In the genomic region with DNA sequence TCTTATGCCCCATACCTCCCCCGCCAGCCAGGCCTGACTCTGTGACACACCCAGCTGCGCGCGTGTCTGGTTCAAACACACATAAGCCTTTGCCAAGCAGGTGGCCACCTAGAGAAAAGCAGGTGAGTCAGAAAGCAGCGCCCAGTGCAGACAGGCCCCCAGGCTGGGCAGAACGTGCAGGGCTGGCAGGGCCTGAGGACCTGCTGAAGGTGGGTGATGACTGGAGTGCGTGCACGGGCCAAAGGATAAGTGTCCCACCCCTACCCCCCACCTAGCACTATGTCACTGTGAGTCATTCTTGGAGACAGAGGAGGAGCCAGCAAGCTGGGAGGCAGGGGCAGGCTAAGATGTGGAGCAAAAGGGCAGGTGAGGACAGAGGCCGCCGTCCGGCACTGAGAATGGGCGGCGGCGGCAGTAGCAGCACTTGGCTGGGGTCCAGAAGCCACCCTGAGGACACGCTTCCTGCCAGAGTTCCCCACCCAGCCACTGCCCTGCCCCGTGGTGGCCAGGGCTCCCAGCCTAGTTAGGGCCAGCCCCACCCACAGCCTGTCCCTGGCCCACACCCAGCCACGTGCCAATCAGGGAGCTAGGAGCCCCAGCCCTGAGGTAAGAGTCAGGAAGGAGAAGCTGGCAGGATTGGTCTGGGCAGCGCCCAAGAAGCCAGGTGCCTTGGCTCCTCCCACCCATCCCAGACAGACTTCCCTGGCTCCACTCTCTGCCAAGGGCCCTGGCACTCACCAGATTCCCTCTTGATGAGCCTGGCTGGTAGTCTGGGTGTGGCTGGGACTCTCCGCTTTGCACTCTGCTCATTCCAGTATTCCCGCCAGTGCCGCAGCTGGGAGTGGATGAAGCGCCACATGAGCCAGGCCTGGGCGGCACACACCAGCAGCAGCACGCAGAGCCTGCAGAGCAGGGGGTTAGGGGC, we compare ENCODE assay signal across 1 cellular context.
TF ChIP-seq lines count a peak whose summit lies in the region.

No MANE protein-coding gene starts in this region.

TF ChIP-seq in HEK293, 187 proteins besides CTCF, POLR2A, EP300 and RAD21 (continued from another document and continues in another):
- TF ChIP-seq, protein P1, sequence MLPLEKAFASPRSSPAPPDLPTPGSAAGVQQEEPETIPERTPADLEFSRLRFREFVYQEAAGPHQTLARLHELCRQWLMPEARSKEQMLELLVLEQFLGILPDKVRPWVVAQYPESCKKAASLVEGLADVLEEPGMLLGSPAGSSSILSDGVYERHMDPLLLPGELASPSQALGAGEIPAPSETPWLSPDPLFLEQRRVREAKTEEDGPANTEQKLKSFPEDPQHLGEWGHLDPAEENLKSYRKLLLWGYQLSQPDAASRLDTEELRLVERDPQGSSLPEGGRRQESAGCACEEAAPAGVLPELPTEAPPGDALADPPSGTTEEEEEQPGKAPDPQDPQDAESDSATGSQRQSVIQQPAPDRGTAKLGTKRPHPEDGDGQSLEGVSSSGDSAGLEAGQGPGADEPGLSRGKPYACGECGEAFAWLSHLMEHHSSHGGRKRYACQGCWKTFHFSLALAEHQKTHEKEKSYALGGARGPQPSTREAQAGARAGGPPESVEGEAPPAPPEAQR (tag by site-specific recombination; IDR thresholded peaks at IDR 0.05) = no peak
- TF ChIP-seq, protein P2, sequence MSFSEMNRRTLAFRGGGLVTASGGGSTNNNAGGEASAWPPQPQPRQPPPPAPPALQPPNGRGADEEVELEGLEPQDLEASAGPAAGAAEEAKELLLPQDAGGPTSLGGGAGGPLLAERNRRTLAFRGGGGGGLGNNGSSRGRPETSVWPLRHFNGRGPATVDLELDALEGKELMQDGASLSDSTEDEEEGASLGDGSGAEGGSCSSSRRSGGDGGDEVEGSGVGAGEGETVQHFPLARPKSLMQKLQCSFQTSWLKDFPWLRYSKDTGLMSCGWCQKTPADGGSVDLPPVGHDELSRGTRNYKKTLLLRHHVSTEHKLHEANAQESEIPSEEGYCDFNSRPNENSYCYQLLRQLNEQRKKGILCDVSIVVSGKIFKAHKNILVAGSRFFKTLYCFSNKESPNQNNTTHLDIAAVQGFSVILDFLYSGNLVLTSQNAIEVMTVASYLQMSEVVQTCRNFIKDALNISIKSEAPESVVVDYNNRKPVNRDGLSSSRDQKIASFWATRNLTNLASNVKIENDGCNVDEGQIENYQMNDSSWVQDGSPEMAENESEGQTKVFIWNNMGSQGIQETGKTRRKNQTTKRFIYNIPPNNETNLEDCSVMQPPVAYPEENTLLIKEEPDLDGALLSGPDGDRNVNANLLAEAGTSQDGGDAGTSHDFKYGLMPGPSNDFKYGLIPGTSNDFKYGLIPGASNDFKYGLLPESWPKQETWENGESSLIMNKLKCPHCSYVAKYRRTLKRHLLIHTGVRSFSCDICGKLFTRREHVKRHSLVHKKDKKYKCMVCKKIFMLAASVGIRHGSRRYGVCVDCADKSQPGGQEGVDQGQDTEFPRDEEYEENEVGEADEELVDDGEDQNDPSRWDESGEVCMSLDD (tag by site-specific recombination; IDR thresholded peaks at IDR 0.05) = peak; percentile 49; the same call in 1 of the 2 replicates
- TF ChIP-seq, protein P3, sequence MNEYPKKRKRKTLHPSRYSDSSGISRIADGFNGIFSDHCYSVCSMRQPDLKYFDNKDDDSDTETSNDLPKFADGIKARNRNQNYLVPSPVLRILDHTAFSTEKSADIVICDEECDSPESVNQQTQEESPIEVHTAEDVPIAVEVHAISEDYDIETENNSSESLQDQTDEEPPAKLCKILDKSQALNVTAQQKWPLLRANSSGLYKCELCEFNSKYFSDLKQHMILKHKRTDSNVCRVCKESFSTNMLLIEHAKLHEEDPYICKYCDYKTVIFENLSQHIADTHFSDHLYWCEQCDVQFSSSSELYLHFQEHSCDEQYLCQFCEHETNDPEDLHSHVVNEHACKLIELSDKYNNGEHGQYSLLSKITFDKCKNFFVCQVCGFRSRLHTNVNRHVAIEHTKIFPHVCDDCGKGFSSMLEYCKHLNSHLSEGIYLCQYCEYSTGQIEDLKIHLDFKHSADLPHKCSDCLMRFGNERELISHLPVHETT (tag by site-specific recombination; IDR thresholded peaks at IDR 0.05) = peak; percentile 71; the same call in 1 of the 2 replicates
- TF ChIP-seq, protein P4, sequence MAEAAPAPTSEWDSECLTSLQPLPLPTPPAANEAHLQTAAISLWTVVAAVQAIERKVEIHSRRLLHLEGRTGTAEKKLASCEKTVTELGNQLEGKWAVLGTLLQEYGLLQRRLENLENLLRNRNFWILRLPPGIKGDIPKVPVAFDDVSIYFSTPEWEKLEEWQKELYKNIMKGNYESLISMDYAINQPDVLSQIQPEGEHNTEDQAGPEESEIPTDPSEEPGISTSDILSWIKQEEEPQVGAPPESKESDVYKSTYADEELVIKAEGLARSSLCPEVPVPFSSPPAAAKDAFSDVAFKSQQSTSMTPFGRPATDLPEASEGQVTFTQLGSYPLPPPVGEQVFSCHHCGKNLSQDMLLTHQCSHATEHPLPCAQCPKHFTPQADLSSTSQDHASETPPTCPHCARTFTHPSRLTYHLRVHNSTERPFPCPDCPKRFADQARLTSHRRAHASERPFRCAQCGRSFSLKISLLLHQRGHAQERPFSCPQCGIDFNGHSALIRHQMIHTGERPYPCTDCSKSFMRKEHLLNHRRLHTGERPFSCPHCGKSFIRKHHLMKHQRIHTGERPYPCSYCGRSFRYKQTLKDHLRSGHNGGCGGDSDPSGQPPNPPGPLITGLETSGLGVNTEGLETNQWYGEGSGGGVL (tag by site-specific recombination; IDR thresholded peaks at IDR 0.05) = peak; percentile 94
- TF ChIP-seq, protein P5, sequence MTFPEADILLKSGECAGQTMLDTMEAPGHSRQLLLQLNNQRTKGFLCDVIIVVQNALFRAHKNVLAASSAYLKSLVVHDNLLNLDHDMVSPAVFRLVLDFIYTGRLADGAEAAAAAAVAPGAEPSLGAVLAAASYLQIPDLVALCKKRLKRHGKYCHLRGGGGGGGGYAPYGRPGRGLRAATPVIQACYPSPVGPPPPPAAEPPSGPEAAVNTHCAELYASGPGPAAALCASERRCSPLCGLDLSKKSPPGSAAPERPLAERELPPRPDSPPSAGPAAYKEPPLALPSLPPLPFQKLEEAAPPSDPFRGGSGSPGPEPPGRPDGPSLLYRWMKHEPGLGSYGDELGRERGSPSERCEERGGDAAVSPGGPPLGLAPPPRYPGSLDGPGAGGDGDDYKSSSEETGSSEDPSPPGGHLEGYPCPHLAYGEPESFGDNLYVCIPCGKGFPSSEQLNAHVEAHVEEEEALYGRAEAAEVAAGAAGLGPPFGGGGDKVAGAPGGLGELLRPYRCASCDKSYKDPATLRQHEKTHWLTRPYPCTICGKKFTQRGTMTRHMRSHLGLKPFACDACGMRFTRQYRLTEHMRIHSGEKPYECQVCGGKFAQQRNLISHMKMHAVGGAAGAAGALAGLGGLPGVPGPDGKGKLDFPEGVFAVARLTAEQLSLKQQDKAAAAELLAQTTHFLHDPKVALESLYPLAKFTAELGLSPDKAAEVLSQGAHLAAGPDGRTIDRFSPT (tag by site-specific recombination; IDR thresholded peaks at IDR 0.05) = peak; percentile 95
- TF ChIP-seq ZNF114 (tag by site-specific recombination; IDR thresholded peaks at IDR 0.05) (no peak), TRIM28 (IDR thresholded peaks at IDR 0.05; ENCODE audit: borderline replicate concordance, low read length) (no peak), YY1 (tag by site-specific recombination; IDR thresholded peaks at IDR 0.05) (no peak), SP2 (tag by site-specific recombination; IDR thresholded peaks at IDR 0.05) (peak; percentile 77), ZNF664 (tag by site-specific recombination; IDR thresholded peaks at IDR 0.05) (no peak), ZNF211 (tag by site-specific recombination; IDR thresholded peaks at IDR 0.05; ENCODE audit: low read depth) (no peak), ZNF157 (tag by site-specific recombination; IDR thresholded peaks at IDR 0.05) (no peak), ZNF311 (tag by site-specific recombination; IDR thresholded peaks at IDR 0.05; ENCODE audit: borderline replicate concordance) (no peak), ZNF2 (tag by site-specific recombination; IDR thresholded peaks at IDR 0.05) (peak; percentile 78)
- TF ChIP-seq, protein P6, sequence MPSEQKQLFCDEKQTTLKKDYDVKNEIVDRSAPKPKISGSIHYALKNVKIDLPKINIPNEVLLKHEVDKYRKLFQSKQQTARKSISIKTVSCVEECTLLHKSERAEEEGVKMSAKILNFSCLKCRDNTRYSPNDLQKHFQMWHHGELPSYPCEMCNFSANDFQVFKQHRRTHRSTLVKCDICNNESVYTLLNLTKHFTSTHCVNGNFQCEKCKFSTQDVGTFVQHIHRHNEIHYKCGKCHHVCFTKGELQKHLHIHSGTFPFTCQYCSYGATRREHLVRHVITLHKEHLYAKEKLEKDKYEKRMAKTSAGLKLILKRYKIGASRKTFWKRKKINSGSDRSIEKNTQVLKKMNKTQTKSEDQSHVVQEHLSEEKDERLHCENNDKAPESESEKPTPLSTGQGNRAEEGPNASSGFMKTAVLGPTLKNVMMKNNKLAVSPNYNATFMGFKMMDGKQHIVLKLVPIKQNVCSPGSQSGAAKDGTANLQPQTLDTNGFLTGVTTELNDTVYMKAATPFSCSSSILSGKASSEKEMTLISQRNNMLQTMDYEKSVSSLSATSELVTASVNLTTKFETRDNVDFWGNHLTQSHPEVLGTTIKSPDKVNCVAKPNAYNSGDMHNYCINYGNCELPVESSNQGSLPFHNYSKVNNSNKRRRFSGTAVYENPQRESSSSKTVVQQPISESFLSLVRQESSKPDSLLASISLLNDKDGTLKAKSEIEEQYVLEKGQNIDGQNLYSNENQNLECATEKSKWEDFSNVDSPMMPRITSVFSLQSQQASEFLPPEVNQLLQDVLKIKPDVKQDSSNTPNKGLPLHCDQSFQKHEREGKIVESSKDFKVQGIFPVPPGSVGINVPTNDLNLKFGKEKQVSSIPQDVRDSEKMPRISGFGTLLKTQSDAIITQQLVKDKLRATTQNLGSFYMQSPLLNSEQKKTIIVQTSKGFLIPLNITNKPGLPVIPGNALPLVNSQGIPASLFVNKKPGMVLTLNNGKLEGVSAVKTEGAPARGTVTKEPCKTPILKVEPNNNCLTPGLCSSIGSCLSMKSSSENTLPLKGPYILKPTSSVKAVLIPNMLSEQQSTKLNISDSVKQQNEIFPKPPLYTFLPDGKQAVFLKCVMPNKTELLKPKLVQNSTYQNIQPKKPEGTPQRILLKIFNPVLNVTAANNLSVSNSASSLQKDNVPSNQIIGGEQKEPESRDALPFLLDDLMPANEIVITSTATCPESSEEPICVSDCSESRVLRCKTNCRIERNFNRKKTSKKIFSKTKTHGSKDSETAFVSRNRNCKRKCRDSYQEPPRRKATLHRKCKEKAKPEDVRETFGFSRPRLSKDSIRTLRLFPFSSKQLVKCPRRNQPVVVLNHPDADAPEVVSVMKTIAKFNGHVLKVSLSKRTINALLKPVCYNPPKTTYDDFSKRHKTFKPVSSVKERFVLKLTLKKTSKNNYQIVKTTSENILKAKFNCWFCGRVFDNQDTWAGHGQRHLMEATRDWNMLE (tag by site-specific recombination; conservative IDR thresholded peaks at IDR 0.05; ENCODE audit: low read depth) = no peak
- TF ChIP-seq, protein P7, sequence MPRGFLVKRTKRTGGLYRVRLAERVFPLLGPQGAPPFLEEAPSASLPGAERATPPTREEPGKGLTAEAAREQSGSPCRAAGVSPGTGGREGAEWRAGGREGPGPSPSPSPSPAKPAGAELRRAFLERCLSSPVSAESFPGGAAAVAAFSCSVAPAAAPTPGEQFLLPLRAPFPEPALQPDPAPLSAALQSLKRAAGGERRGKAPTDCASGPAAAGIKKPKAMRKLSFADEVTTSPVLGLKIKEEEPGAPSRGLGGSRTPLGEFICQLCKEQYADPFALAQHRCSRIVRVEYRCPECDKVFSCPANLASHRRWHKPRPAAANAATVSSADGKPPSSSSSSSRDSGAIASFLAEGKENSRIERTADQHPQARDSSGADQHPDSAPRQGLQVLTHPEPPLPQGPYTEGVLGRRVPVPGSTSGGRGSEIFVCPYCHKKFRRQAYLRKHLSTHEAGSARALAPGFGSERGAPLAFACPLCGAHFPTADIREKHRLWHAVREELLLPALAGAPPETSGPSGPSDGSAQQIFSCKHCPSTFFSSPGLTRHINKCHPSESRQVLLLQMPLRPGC (tag by site-specific recombination; IDR thresholded peaks at IDR 0.05) = peak; percentile 70; the same call in 1 of the 2 replicates
- TF ChIP-seq, protein P8, sequence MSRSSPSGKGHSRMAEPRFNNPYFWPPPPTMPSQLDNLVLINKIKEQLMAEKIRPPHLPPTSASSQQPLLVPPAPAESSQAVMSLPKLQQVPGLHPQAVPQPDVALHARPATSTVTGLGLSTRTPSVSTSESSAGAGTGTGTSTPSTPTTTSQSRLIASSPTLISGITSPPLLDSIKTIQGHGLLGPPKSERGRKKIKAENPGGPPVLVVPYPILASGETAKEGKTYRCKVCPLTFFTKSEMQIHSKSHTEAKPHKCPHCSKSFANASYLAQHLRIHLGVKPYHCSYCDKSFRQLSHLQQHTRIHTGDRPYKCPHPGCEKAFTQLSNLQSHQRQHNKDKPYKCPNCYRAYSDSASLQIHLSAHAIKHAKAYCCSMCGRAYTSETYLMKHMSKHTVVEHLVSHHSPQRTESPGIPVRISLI (tag by site-specific recombination; IDR thresholded peaks at IDR 0.05) = no peak
- TF ChIP-seq, protein P9, sequence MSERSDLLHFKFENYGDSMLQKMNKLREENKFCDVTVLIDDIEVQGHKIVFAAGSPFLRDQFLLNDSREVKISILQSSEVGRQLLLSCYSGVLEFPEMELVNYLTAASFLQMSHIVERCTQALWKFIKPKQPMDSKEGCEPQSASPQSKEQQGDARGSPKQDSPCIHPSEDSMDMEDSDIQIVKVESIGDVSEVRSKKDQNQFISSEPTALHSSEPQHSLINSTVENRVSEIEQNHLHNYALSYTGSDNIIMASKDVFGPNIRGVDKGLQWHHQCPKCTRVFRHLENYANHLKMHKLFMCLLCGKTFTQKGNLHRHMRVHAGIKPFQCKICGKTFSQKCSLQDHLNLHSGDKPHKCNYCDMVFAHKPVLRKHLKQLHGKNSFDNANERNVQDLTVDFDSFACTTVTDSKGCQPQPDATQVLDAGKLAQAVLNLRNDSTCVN (tag by site-specific recombination; optimal IDR thresholded peaks at IDR 0.05) = peak; percentile 50
- TF ChIP-seq, protein P10, sequence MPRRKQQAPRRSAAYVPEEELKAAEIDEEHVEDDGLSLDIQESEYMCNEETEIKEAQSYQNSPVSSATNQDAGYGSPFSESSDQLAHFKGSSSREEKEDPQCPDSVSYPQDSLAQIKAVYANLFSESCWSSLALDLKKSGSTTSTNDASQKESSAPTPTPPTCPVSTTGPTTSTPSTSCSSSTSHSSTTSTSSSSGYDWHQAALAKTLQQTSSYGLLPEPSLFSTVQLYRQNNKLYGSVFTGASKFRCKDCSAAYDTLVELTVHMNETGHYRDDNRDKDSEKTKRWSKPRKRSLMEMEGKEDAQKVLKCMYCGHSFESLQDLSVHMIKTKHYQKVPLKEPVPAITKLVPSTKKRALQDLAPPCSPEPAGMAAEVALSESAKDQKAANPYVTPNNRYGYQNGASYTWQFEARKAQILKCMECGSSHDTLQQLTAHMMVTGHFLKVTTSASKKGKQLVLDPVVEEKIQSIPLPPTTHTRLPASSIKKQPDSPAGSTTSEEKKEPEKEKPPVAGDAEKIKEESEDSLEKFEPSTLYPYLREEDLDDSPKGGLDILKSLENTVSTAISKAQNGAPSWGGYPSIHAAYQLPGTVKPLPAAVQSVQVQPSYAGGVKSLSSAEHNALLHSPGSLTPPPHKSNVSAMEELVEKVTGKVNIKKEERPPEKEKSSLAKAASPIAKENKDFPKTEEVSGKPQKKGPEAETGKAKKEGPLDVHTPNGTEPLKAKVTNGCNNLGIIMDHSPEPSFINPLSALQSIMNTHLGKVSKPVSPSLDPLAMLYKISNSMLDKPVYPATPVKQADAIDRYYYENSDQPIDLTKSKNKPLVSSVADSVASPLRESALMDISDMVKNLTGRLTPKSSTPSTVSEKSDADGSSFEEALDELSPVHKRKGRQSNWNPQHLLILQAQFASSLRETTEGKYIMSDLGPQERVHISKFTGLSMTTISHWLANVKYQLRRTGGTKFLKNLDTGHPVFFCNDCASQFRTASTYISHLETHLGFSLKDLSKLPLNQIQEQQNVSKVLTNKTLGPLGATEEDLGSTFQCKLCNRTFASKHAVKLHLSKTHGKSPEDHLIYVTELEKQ (tag by site-specific recombination; IDR thresholded peaks at IDR 0.05; ENCODE audit: borderline replicate concordance) = peak; percentile 78; the same call in 1 of the 2 replicates
- TF ChIP-seq, protein P11, sequence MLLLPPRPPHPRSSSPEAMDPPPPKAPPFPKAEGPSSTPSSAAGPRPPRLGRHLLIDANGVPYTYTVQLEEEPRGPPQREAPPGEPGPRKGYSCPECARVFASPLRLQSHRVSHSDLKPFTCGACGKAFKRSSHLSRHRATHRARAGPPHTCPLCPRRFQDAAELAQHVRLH (tag by site-specific recombination; IDR thresholded peaks at IDR 0.05) = no peak
